In genomic region chr3:105747056-105747455, GRCh38 we compare ENCODE assay signal across 9 cellular contexts.
DNase-seq lines count a peak whose midpoint lies in the region; ATAC-seq and TF ChIP-seq lines count a peak whose summit lies in the region.
"Had no signal": no experiment of that assay in that cellular context is flagged by ENCODE, and none has a peak within 500 bp of the region (broad histone marks: within the 10 kb centered on the region; RNA-seq: fewer than 3 reads in every experiment).

No MANE protein-coding gene starts in this region.

- in situ Hi-C loops in astrocyte of the spinal cord (cut with HindIII; ENCODE audit: low sequenced_read_pairs) (no loop called here), GM13976 (cut with MboI; ENCODE audit: low sequenced_read_pairs, unreplicated experiment) (no loop called here)

- H3K4me3 ChIP-seq in astrocyte of the spinal cord (ENCODE audit: low read depth, low read length) (no peak overlapping the region), aorta (ENCODE audit: low read length in 2 of 2) (no peak overlapping the region)

- DNase-seq in stimulated activated CD4-positive, alpha-beta T cell treated with anti-CD3 and anti-CD28 coated beads, Interleukin-2, amount 100 ng/mL, for 4 hours (ENCODE audit: low read depth), result peak; percentile 10
- DNase-seq in stimulated activated CD4-positive, alpha-beta T cell treated with anti-CD3 and anti-CD28 coated beads, Interleukin-4, amount 100 ng/mL, for 4 hours, result no peak
- peak; percentile 68 for DNase-seq in astrocyte of the spinal cord (ENCODE audit: low read depth, low spot score)
- peak; percentile 56 for DNase-seq in kidney tubule cell (ENCODE audit: low spot score)
- DNase-seq in aorta, result no peak
- no peak for DNase-seq in GM13976 (ENCODE audit: low spot score)
- no peak for DNase-seq in GM19238 (ENCODE audit: insufficient read length, low spot score)
- DNase-seq: T-helper 9 cell had no signal

- intact Hi-C loops in aorta (cut with DNase I), result no loop called here

- H3K36me3 ChIP-seq in aorta (ENCODE audit: control insufficient read depth in 1 of 2, insufficient read depth in 2 of 2, low read length in 1 of 2), result no peaks in the 10 kb centered on the region

- no peaks in the 10 kb centered on the region for H3K27me3 ChIP-seq in aorta (ENCODE audit: control insufficient read depth in 1 of 2, insufficient read depth in 2 of 2, low read length in 1 of 2)

- WGBS in aorta, 2 donors, result 2 to 3% methylated on average over 3 of the region's 3 CpGs

- ATAC-seq in aorta (ENCODE audit: low FRiP score) (peak; percentile 87), HG02571 (IDR thresholded peaks at IDR 0.05; ENCODE audit: unreplicated experiment) (no peak)

- TF ChIP-seq CTCF in astrocyte of the spinal cord (IDR thresholded peaks at IDR 0.05; ENCODE audit: low read depth, low read length) (no peak), GM13976 (IDR thresholded peaks at IDR 0.05; ENCODE audit: borderline replicate concordance, control extremely low read depth, extremely low read depth, insufficient read depth, missing control alignments) (no peak)

- H3K4me1 ChIP-seq in aorta (ENCODE audit: control insufficient read depth in 1 of 2, insufficient read depth in 2 of 2, low read length in 2 of 2), result peaks cover 0 to 6% of the 10 kb centered on the region in 2 donors

- H3K27ac ChIP-seq in aorta (ENCODE audit: low read depth in 1 of 2, low read length in 2 of 2), result no peak overlapping the region

- no peaks in the 10 kb centered on the region for H3K9me3 ChIP-seq in aorta (ENCODE audit: control insufficient read depth, low read length)

Comparison
In these comparisons a context has a peak if more than half of its experiments do, and no peak if none do; other contexts are left out.
1. DNase-seq: peak in stimulated activated CD4-positive, alpha-beta T cell treated with anti-CD3 and anti-CD28 coated beads, Interleukin-2, amount 100 ng/mL, for 4 hours (single experiment), astrocyte of the spinal cord (single experiment) and kidney tubule cell (single experiment); none in stimulated activated CD4-positive, alpha-beta T cell treated with anti-CD3 and anti-CD28 coated beads, Interleukin-4, amount 100 ng/mL, for 4 hours (0 of 2), aorta (0 of 2), GM13976 (single experiment) and GM19238 (single experiment).